ENCODE assay signal across 2 cellular contexts in genomic region chr6:155252581-155252980, GRCh38.
TF ChIP-seq lines count a peak whose summit lies in the region.

No MANE protein-coding gene starts in this region.

TF ChIP-seq in HEK293, 187 proteins besides CTCF, POLR2A, EP300 and RAD21 (continued from another document):
- no peak for TF ChIP-seq TSHZ1 (tag by site-specific recombination; IDR thresholded peaks at IDR 0.05; ENCODE audit: borderline replicate concordance)

TF ChIP-seq in SK-N-SH, 30 proteins besides CTCF, POLR2A, EP300 and RAD21 (continued from another document):
- no peak for TF ChIP-seq REST (IDR thresholded peaks at IDR 0.05; ENCODE audit: low read depth, low read length)
TF ChIP-seq in SK-N-SH: peak in this region for 0.
